In genomic region chr2:38751847-38752410, GRCh38 we compare ENCODE assay signal across 8 cellular contexts. TPM values are rescaled to one million over a fixed set of nuclear protein-coding genes. Genes with fewer than 3 reads are reported as not detected.
DNase-seq lines count a peak whose midpoint lies in the region; ATAC-seq lines count a peak whose summit lies in the region.

No MANE protein-coding gene starts in this region.

- no peaks in the 10 kb centered on the region for H3K27me3 ChIP-seq in CD8-positive, alpha-beta memory T cell (ENCODE audit: insufficient read depth, low read length, poor library complexity, severe bottlenecking)

- POLR2A ChIA-PET in CD8-positive, alpha-beta memory T cell (lab: Charles Lee): interaction anchor here (0.6 to 2.4 kb wide), 40 partner anchors 9 to 375 kb away, joined by 3 to 41 read pairs (median 4); partner anchors contain the start of genes ATL2, GALM, GEMIN6 and HNRNPLL

- H3K36me3 ChIP-seq in CD8-positive, alpha-beta memory T cell (ENCODE audit: insufficient read depth, low read length): peaks cover 28% of the 10 kb centered on the region

- peak overlapping the region; percentile 98 to 100 (median 100) for H3K27ac Mint-ChIP-seq in CD8-positive, alpha-beta memory T cell
- H3K27ac Mint-ChIP-seq in activated T-helper 2 cell treated with anti-CD3 and anti-CD28 coated beads, Interferon-gamma antibody, Interleukin-2, Interleukin-4, amounts not matched to agents 10 μg/mL and 5 μg/mL and 100 μg/mL, durations not matched to agents 14 hours and 24 hours and 36 hours: peak overlapping the region; percentile 100
- peak overlapping the region; percentile 100 for H3K27ac Mint-ChIP-seq in stimulated activated naive CD8-positive, alpha-beta T cell treated with anti-CD3 and anti-CD28 coated beads, Interleukin-15, Interleukin-2, amounts not matched to agents 100 ng/mL and 50 ng/mL, for 24 hours

- ATAC-seq in HG03571 (IDR thresholded peaks at IDR 0.05; ENCODE audit: unreplicated experiment) (peak; percentile 4), HG03342 (IDR thresholded peaks at IDR 0.05; ENCODE audit: unreplicated experiment) (no peak)

- peaks cover 46% of the 10 kb centered on the region for H3K4me1 ChIP-seq in CD8-positive, alpha-beta memory T cell (ENCODE audit: insufficient read depth, low read length)

- peak in 1 of 5 donors; percentile 34 for DNase-seq in CD8-positive, alpha-beta memory T cell
- DNase-seq in activated T-helper 2 cell treated with anti-CD3 and anti-CD28 coated beads, Interferon-gamma antibody, Interleukin-2, Interleukin-4, amounts not matched to agents 10 μg/mL and 5 μg/mL and 100 μg/mL, durations not matched to agents 14 hours and 24 hours and 36 hours (ENCODE audit: low spot score): no peak
- DNase-seq in iPS-NIHi11 (ENCODE audit: low spot score): peak; percentile 29
- no peak for DNase-seq in NCI-H1436 (lab: John Stamatoyannopoulos, UW)
- DNase-seq in NCI-H1417 treated with DMSO at 0.1 percent for 48 hours (lab: John Stamatoyannopoulos, UW): no peak

- peak overlapping the region; percentile 95 to 100 (median 99) for H3K4me3 Mint-ChIP-seq in CD8-positive, alpha-beta memory T cell
- peak overlapping the region; percentile 98 for H3K4me3 Mint-ChIP-seq in activated T-helper 2 cell treated with anti-CD3 and anti-CD28 coated beads, Interferon-gamma antibody, Interleukin-2, Interleukin-4, amounts not matched to agents 10 μg/mL and 5 μg/mL and 100 μg/mL, durations not matched to agents 14 hours and 24 hours and 36 hours (ENCODE audit: low read depth)
- peak overlapping the region; percentile 99 for H3K4me3 Mint-ChIP-seq in stimulated activated naive CD8-positive, alpha-beta T cell treated with anti-CD3 and anti-CD28 coated beads, Interleukin-15, Interleukin-2, amounts not matched to agents 100 ng/mL and 50 ng/mL, for 24 hours

- CTCF ChIA-PET in CD8-positive, alpha-beta memory T cell (lab: Charles Lee): interaction anchor here (0.7 to 4.2 kb wide), 9 partner anchors 9 to 1131 kb away, joined by 3 to 18 read pairs (median 4); partner anchors contain the start of genes HNRNPLL and SOS1

- H3K9me3 ChIP-seq in CD8-positive, alpha-beta memory T cell (ENCODE audit: low read length): no peaks in the 10 kb centered on the region

- H3K4me3 ChIP-seq in CD8-positive, alpha-beta memory T cell (ENCODE audit: low read length): peak overlapping the region; percentile 96

- peak overlapping the region; percentile 98 for H3K27ac ChIP-seq in CD8-positive, alpha-beta memory T cell (ENCODE audit: low read depth, low read length)

- intact Hi-C loops in activated T-helper 2 cell treated with anti-CD3 and anti-CD28 coated beads, Interferon-gamma antibody, Interleukin-2, Interleukin-4, amounts not matched to agents 10 μg/mL and 5 μg/mL and 100 μg/mL, durations not matched to agents 14 hours and 24 hours and 36 hours (cut with micrococcal nuclease): loop anchor here (1.0 to 10.0 kb wide), 5 partner anchors 26 to 375 kb away; partner anchors contain the start of genes ATL2, GEMIN6 and SOS1

- H3K36me3 Mint-ChIP-seq in CD8-positive, alpha-beta memory T cell: peaks cover 29 to 41% (median 31%) of the 10 kb centered on the region in 3 donors
- H3K36me3 Mint-ChIP-seq in activated T-helper 2 cell treated with anti-CD3 and anti-CD28 coated beads, Interferon-gamma antibody, Interleukin-2, Interleukin-4, amounts not matched to agents 10 μg/mL and 5 μg/mL and 100 μg/mL, durations not matched to agents 14 hours and 24 hours and 36 hours (ENCODE audit: low read depth): peaks cover 42% of the 10 kb centered on the region
- peaks cover 44% of the 10 kb centered on the region for H3K36me3 Mint-ChIP-seq in stimulated activated naive CD8-positive, alpha-beta T cell treated with anti-CD3 and anti-CD28 coated beads, Interleukin-15, Interleukin-2, amounts not matched to agents 100 ng/mL and 50 ng/mL, for 24 hours (ENCODE audit: low read depth)

- peaks cover 0 to 4% (median 3%) of the 10 kb centered on the region in 5 donors for H3K9me3 Mint-ChIP-seq in CD8-positive, alpha-beta memory T cell
- no peaks in the 10 kb centered on the region for H3K9me3 Mint-ChIP-seq in activated T-helper 2 cell treated with anti-CD3 and anti-CD28 coated beads, Interferon-gamma antibody, Interleukin-2, Interleukin-4, amounts not matched to agents 10 μg/mL and 5 μg/mL and 100 μg/mL, durations not matched to agents 14 hours and 24 hours and 36 hours
- no peaks in the 10 kb centered on the region for H3K9me3 Mint-ChIP-seq in stimulated activated naive CD8-positive, alpha-beta T cell treated with anti-CD3 and anti-CD28 coated beads, Interleukin-15, Interleukin-2, amounts not matched to agents 100 ng/mL and 50 ng/mL, for 24 hours

- H3K27me3 Mint-ChIP-seq in CD8-positive, alpha-beta memory T cell: peaks cover 0 to 18% of the 10 kb centered on the region in 2 donors
- H3K27me3 Mint-ChIP-seq in activated T-helper 2 cell treated with anti-CD3 and anti-CD28 coated beads, Interferon-gamma antibody, Interleukin-2, Interleukin-4, amounts not matched to agents 10 μg/mL and 5 μg/mL and 100 μg/mL, durations not matched to agents 14 hours and 24 hours and 36 hours (ENCODE audit: low read depth): no peaks in the 10 kb centered on the region
- H3K27me3 Mint-ChIP-seq in stimulated activated naive CD8-positive, alpha-beta T cell treated with anti-CD3 and anti-CD28 coated beads, Interleukin-15, Interleukin-2, amounts not matched to agents 100 ng/mL and 50 ng/mL, for 24 hours: peaks cover 3% of the 10 kb centered on the region

- H3K4me1 Mint-ChIP-seq in CD8-positive, alpha-beta memory T cell: peaks cover 52 to 58% (median 56%) of the 10 kb centered on the region in 3 donors
- H3K4me1 Mint-ChIP-seq in activated T-helper 2 cell treated with anti-CD3 and anti-CD28 coated beads, Interferon-gamma antibody, Interleukin-2, Interleukin-4, amounts not matched to agents 10 μg/mL and 5 μg/mL and 100 μg/mL, durations not matched to agents 14 hours and 24 hours and 36 hours (ENCODE audit: low read depth): peaks cover 44% of the 10 kb centered on the region
- H3K4me1 Mint-ChIP-seq in stimulated activated naive CD8-positive, alpha-beta T cell treated with anti-CD3 and anti-CD28 coated beads, Interleukin-15, Interleukin-2, amounts not matched to agents 100 ng/mL and 50 ng/mL, for 24 hours (ENCODE audit: low read depth): peaks cover 50% of the 10 kb centered on the region

RNA-seq across cellular contexts. Expression of gene SRSF7, which starts 0.8 kb away (rescaled TPM):
- total RNA-seq in CD8-positive, alpha-beta memory T cell: 100 to 1,000 TPM; 378 to 381 TPM
- 200 TPM for polyA plus RNA-seq in CD8-positive, alpha-beta memory T cell
- 401 and 406 TPM in 2 replicates for total RNA-seq in activated T-helper 2 cell treated with anti-CD3 and anti-CD28 coated beads, Interferon-gamma antibody, Interleukin-2, Interleukin-4, amounts not matched to agents 10 μg/mL and 5 μg/mL and 100 μg/mL, durations not matched to agents 14 hours and 24 hours and 36 hours

RNA-seq across cellular contexts. Expression of gene GEMIN6, which starts 26.1 kb away (rescaled TPM):
- 10 to 100 TPM; 40.6 to 45.2 TPM for total RNA-seq in CD8-positive, alpha-beta memory T cell
- polyA plus RNA-seq in CD8-positive, alpha-beta memory T cell: 11.9 TPM
- 29.9 and 33.6 TPM in 2 replicates for total RNA-seq in activated T-helper 2 cell treated with anti-CD3 and anti-CD28 coated beads, Interferon-gamma antibody, Interleukin-2, Interleukin-4, amounts not matched to agents 10 μg/mL and 5 μg/mL and 100 μg/mL, durations not matched to agents 14 hours and 24 hours and 36 hours
